In genomic region chr19:9674669-9675357, GRCh38 we compare ENCODE assay signal across 1 cellular context.
TF ChIP-seq lines count a peak whose summit lies in the region.

TSS of gene ZNF562 (minus strand) at chr19:9675100. CDS start at chr19:9660744, 14,356 bp downstream.

TF ChIP-seq in HepG2, 621 proteins besides CTCF, POLR2A, EP300 and RAD21 (continued from another document and continues in another):
- no peak for TF ChIP-seq ZNF318 (CRISPR knock-in tag; IDR thresholded peaks at IDR 0.05)
- TF ChIP-seq DR1 (CRISPR knock-in tag; IDR thresholded peaks at IDR 0.05) = no peak
- TF ChIP-seq IRX3 (CRISPR knock-in tag; IDR thresholded peaks at IDR 0.05; ENCODE audit: borderline replicate concordance, low read depth) = no peak
- peak; percentile 82 for TF ChIP-seq TAF1 (CRISPR knock-in tag; IDR thresholded peaks at IDR 0.05)
- TF ChIP-seq GATAD1 (CRISPR knock-in tag; IDR thresholded peaks at IDR 0.05) = peak; percentile 86
- TF ChIP-seq TARDBP (CRISPR knock-in tag; IDR thresholded peaks at IDR 0.05) = no peak
- no peak for TF ChIP-seq NFE2L1 (CRISPR knock-in tag; IDR thresholded peaks at IDR 0.05; ENCODE audit: borderline replicate concordance)
- peak; percentile 80; the same call in 1 of the 2 replicates for TF ChIP-seq KDM5B (CRISPR knock-in tag; IDR thresholded peaks at IDR 0.05; ENCODE audit: borderline replicate concordance)
- no peak for TF ChIP-seq HOXD1 (CRISPR knock-in tag; IDR thresholded peaks at IDR 0.05)
- no peak for TF ChIP-seq ZNF510 (CRISPR knock-in tag; IDR thresholded peaks at IDR 0.05; ENCODE audit: low read depth)
- peak; percentile 49 for TF ChIP-seq RARA (CRISPR knock-in tag; IDR thresholded peaks at IDR 0.05)
- TF ChIP-seq, protein P1, sequence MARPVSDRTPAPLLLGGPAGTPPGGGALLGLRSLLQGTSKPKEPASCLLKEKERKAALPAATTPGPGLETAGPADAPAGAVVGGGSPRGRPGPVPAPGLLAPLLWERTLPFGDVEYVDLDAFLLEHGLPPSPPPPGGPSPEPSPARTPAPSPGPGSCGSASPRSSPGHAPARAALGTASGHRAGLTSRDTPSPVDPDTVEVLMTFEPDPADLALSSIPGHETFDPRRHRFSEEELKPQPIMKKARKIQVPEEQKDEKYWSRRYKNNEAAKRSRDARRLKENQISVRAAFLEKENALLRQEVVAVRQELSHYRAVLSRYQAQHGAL (CRISPR knock-in tag; IDR thresholded peaks at IDR 0.05; ENCODE audit: not compliant biosample characterization) = no peak
- no peak for TF ChIP-seq DDIT3 (CRISPR knock-in tag; IDR thresholded peaks at IDR 0.05)
- peak; percentile 52; the same call in 1 of the 2 replicates for TF ChIP-seq SPEN (CRISPR knock-in tag; IDR thresholded peaks at IDR 0.05; ENCODE audit: low read depth)
- no peak for TF ChIP-seq TIGD3 (CRISPR knock-in tag; IDR thresholded peaks at IDR 0.05; ENCODE audit: borderline replicate concordance)
- no peak for TF ChIP-seq NONO (IDR thresholded peaks at IDR 0.05)
- TF ChIP-seq NONO (CRISPR knock-in tag; conservative IDR thresholded peaks at IDR 0.05) = peak; percentile 81
- TF ChIP-seq ZNF816 (CRISPR knock-in tag; IDR thresholded peaks at IDR 0.05; ENCODE audit: borderline replicate concordance) = no peak
- TF ChIP-seq, protein P2, sequence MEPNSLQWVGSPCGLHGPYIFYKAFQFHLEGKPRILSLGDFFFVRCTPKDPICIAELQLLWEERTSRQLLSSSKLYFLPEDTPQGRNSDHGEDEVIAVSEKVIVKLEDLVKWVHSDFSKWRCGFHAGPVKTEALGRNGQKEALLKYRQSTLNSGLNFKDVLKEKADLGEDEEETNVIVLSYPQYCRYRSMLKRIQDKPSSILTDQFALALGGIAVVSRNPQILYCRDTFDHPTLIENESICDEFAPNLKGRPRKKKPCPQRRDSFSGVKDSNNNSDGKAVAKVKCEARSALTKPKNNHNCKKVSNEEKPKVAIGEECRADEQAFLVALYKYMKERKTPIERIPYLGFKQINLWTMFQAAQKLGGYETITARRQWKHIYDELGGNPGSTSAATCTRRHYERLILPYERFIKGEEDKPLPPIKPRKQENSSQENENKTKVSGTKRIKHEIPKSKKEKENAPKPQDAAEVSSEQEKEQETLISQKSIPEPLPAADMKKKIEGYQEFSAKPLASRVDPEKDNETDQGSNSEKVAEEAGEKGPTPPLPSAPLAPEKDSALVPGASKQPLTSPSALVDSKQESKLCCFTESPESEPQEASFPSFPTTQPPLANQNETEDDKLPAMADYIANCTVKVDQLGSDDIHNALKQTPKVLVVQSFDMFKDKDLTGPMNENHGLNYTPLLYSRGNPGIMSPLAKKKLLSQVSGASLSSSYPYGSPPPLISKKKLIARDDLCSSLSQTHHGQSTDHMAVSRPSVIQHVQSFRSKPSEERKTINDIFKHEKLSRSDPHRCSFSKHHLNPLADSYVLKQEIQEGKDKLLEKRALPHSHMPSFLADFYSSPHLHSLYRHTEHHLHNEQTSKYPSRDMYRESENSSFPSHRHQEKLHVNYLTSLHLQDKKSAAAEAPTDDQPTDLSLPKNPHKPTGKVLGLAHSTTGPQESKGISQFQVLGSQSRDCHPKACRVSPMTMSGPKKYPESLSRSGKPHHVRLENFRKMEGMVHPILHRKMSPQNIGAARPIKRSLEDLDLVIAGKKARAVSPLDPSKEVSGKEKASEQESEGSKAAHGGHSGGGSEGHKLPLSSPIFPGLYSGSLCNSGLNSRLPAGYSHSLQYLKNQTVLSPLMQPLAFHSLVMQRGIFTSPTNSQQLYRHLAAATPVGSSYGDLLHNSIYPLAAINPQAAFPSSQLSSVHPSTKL (CRISPR knock-in tag; IDR thresholded peaks at IDR 0.05) = peak; percentile 42
- TF ChIP-seq PHF8 (CRISPR knock-in tag; IDR thresholded peaks at IDR 0.05) = peak; percentile 92
- TF ChIP-seq ZNF577 (CRISPR knock-in tag; IDR thresholded peaks at IDR 0.05; ENCODE audit: borderline replicate concordance, low read depth) = 0 out of 2 replicates have a peak, but pooled peaks have one; percentile 52
- TF ChIP-seq, protein P3, sequence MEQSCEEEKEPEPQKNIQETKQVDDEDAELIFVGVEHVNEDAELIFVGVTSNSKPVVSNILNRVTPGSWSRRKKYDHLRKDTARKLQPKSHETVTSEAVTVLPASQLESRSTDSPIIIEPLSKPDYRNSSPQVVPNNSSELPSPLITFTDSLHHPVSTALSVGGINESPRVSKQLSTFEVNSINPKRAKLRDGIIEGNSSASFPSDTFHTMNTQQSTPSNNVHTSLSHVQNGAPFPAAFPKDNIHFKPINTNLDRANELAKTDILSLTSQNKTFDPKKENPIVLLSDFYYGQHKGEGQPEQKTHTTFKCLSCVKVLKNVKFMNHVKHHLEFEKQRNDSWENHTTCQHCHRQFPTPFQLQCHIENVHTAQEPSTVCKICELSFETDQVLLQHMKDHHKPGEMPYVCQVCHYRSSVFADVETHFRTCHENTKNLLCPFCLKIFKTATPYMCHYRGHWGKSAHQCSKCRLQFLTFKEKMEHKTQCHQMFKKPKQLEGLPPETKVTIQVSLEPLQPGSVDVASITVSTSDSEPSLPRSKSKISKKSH (CRISPR knock-in tag; IDR thresholded peaks at IDR 0.05; ENCODE audit: borderline replicate concordance) = no peak
- TF ChIP-seq ZNF12 (CRISPR knock-in tag; IDR thresholded peaks at IDR 0.05) = no peak
- 0 out of 2 replicates have a peak, but pooled peaks have one; percentile 30 for TF ChIP-seq ZNF839 (CRISPR knock-in tag; IDR thresholded peaks at IDR 0.05; ENCODE audit: borderline replicate concordance)
- TF ChIP-seq ZNF788 (CRISPR knock-in tag; IDR thresholded peaks at IDR 0.05; ENCODE audit: borderline replicate concordance) = peak; percentile 89; the same call in 1 of the 2 replicates
- TF ChIP-seq HMG20A (CRISPR knock-in tag; IDR thresholded peaks at IDR 0.05; ENCODE audit: borderline replicate concordance) = no peak
- TF ChIP-seq BRF2 (CRISPR knock-in tag; IDR thresholded peaks at IDR 0.05) = no peak
- TF ChIP-seq NR2F1 (CRISPR knock-in tag; IDR thresholded peaks at IDR 0.05) = no peak
- TF ChIP-seq ZFP37 (CRISPR knock-in tag; IDR thresholded peaks at IDR 0.05; ENCODE audit: borderline replicate concordance) = no peak; the same call in 1 of the 2 replicates
- TF ChIP-seq, protein P4, sequence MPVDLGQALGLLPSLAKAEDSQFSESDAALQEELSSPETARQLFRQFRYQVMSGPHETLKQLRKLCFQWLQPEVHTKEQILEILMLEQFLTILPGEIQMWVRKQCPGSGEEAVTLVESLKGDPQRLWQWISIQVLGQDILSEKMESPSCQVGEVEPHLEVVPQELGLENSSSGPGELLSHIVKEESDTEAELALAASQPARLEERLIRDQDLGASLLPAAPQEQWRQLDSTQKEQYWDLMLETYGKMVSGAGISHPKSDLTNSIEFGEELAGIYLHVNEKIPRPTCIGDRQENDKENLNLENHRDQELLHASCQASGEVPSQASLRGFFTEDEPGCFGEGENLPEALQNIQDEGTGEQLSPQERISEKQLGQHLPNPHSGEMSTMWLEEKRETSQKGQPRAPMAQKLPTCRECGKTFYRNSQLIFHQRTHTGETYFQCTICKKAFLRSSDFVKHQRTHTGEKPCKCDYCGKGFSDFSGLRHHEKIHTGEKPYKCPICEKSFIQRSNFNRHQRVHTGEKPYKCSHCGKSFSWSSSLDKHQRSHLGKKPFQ (CRISPR knock-in tag; IDR thresholded peaks at IDR 0.05; ENCODE audit: insufficient replicate concordance) = peak; percentile 72
- TF ChIP-seq ZNF775 (CRISPR knock-in tag; IDR thresholded peaks at IDR 0.05; ENCODE audit: borderline replicate concordance) = no peak
- TF ChIP-seq, protein P5, sequence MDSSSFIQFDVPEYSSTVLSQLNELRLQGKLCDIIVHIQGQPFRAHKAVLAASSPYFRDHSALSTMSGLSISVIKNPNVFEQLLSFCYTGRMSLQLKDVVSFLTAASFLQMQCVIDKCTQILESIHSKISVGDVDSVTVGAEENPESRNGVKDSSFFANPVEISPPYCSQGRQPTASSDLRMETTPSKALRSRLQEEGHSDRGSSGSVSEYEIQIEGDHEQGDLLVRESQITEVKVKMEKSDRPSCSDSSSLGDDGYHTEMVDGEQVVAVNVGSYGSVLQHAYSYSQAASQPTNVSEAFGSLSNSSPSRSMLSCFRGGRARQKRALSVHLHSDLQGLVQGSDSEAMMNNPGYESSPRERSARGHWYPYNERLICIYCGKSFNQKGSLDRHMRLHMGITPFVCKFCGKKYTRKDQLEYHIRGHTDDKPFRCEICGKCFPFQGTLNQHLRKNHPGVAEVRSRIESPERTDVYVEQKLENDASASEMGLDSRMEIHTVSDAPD (CRISPR knock-in tag; IDR thresholded peaks at IDR 0.05) = no peak
- no peak for TF ChIP-seq FLYWCH1 (CRISPR knock-in tag; IDR thresholded peaks at IDR 0.05)
- no peak for TF ChIP-seq BRD4 (CRISPR knock-in tag; IDR thresholded peaks at IDR 0.05)
- peak; percentile 29; the same call in 1 of the 2 replicates for TF ChIP-seq SMAD3 (CRISPR knock-in tag; IDR thresholded peaks at IDR 0.05)
- no peak for TF ChIP-seq ZNF597 (CRISPR knock-in tag; IDR thresholded peaks at IDR 0.05)
